Comparison of ENCODE assay signal across 23 cellular contexts in genomic region chr3:101639280-101639963, GRCh38. TPM values are rescaled to one million over a fixed set of nuclear protein-coding genes. Genes with fewer than 3 reads are reported as not detected.
DNase-seq lines count a peak whose midpoint lies in the region; ATAC-seq, FAIRE-seq and TF ChIP-seq lines count a peak whose summit lies in the region.
"Had no signal": no experiment of that assay in that cellular context is flagged by ENCODE, and none has a peak within 500 bp of the region (broad histone marks: within the 10 kb centered on the region; RNA-seq: fewer than 3 reads in every experiment).

No MANE protein-coding gene starts in this region.

- intact Hi-C loops in esophagus muscularis mucosa (cut with DNase I), result no loop called here

- ATAC-seq in activated CD8-positive, alpha-beta memory T cell treated with anti-CD3 and anti-CD28 coated beads, Interleukin-2, amount 10 ng/mL, durations not matched to agents 7 days and 5 days, result no peak
- no peak for ATAC-seq in HG03108 (IDR thresholded peaks at IDR 0.05; ENCODE audit: unreplicated experiment)
- ATAC-seq: CD8-positive, alpha-beta T cell; GM12878; GM23338; HCT116 had no signal

- H3K36me3 Mint-ChIP-seq in activated CD8-positive, alpha-beta memory T cell treated with anti-CD3 and anti-CD28 coated beads, Interleukin-2, amount 10 ng/mL, durations not matched to agents 7 days and 5 days, result no peaks in the 10 kb centered on the region
- H3K36me3 Mint-ChIP-seq in progenitor cell of endocrine pancreas (ENCODE audit: insufficient read depth), result peaks cover 2% of the 10 kb centered on the region
- H3K36me3 Mint-ChIP-seq: CD4-positive, CD25-positive, alpha-beta regulatory T cell; CD8-positive, alpha-beta T cell had no signal

- no peak for FAIRE-seq in GM12892 (lab: Jason Lieb, UNC)
- FAIRE-seq: A204.1, D721Med, GM12878, GM18507 had no signal

- no peak overlapping the region for H3K4me3 ChIP-seq in esophagus muscularis mucosa
- H3K4me3 ChIP-seq: BLaER1, GM12878, GM23338 had no signal

- no peaks in the 10 kb centered on the region for H3K9me3 ChIP-seq in esophagus muscularis mucosa
- H3K9me3 ChIP-seq: BLaER1 had no signal

- no CpG with 5 or more reads among the region's 18 CpGs for WGBS in esophagus muscularis mucosa

- H3K4me3 Mint-ChIP-seq in activated CD8-positive, alpha-beta memory T cell treated with anti-CD3 and anti-CD28 coated beads, Interleukin-2, amount 10 ng/mL, durations not matched to agents 7 days and 5 days, result no peak overlapping the region
- no peak overlapping the region for H3K4me3 Mint-ChIP-seq in progenitor cell of endocrine pancreas (ENCODE audit: low read depth)
- H3K4me3 Mint-ChIP-seq: B cell; CD4-positive, CD25-positive, alpha-beta regulatory T cell; CD8-positive, alpha-beta T cell; GM23338; H9 had no signal

- H3K4me1 ChIP-seq in esophagus muscularis mucosa, result no peaks in the 10 kb centered on the region

- no peak for TF ChIP-seq POLR2A in esophagus muscularis mucosa (IDR thresholded peaks at IDR 0.05; ENCODE audit: low read depth)
- TF ChIP-seq POLR2A in GM12892 (IDR thresholded peaks at IDR 0.05; ENCODE audit: low read depth, low read length), result no peak

- H3K27me3 Mint-ChIP-seq in activated CD8-positive, alpha-beta memory T cell treated with anti-CD3 and anti-CD28 coated beads, Interleukin-2, amount 10 ng/mL, durations not matched to agents 7 days and 5 days, result no peaks in the 10 kb centered on the region
- peaks cover 7% of the 10 kb centered on the region for H3K27me3 Mint-ChIP-seq in progenitor cell of endocrine pancreas
- H3K27me3 Mint-ChIP-seq: B cell; CD4-positive, CD25-positive, alpha-beta regulatory T cell had no signal

- no peaks in the 10 kb centered on the region for H3K36me3 ChIP-seq in esophagus muscularis mucosa
- H3K36me3 ChIP-seq: BLaER1 had no signal

- no peak overlapping the region for H3K27ac Mint-ChIP-seq in activated CD8-positive, alpha-beta memory T cell treated with anti-CD3 and anti-CD28 coated beads, Interleukin-2, amount 10 ng/mL, durations not matched to agents 7 days and 5 days
- H3K27ac Mint-ChIP-seq in progenitor cell of endocrine pancreas, result peak overlapping the region; percentile 64
- H3K27ac Mint-ChIP-seq: B cell; CD4-positive, CD25-positive, alpha-beta regulatory T cell; CD8-positive, alpha-beta T cell; GM23338; H9 had no signal

- H3K27ac ChIP-seq in esophagus muscularis mucosa (replicated peaks in 1 of 4), result no peak overlapping the region
- H3K27ac ChIP-seq: 22Rv1, BLaER1, C4-2B had no signal

- H3K9me3 Mint-ChIP-seq in activated CD8-positive, alpha-beta memory T cell treated with anti-CD3 and anti-CD28 coated beads, Interleukin-2, amount 10 ng/mL, durations not matched to agents 7 days and 5 days (ENCODE audit: low read depth), result no peaks in the 10 kb centered on the region
- no peaks in the 10 kb centered on the region for H3K9me3 Mint-ChIP-seq in progenitor cell of endocrine pancreas (ENCODE audit: low read depth)
- H3K9me3 Mint-ChIP-seq: CD8-positive, alpha-beta T cell; GM23338; H9 had no signal

- CTCF ChIA-PET in activated CD8-positive, alpha-beta memory T cell treated with anti-CD3 and anti-CD28 coated beads, Interleukin-2, amount 10 ng/mL, durations not matched to agents 7 days and 5 days (lab: Charles Lee), result interaction anchor here (1.1 kb wide), 1 partner anchor 566 kb away, joined by 3 read pairs; no protein-coding TSS in a partner anchor

- peaks cover 16% of the 10 kb centered on the region for H3K4me1 Mint-ChIP-seq in activated CD8-positive, alpha-beta memory T cell treated with anti-CD3 and anti-CD28 coated beads, Interleukin-2, amount 10 ng/mL, durations not matched to agents 7 days and 5 days
- peaks cover 23% of the 10 kb centered on the region for H3K4me1 Mint-ChIP-seq in progenitor cell of endocrine pancreas (ENCODE audit: low read depth)

- no peaks in the 10 kb centered on the region for H3K27me3 ChIP-seq in esophagus muscularis mucosa
- H3K27me3 ChIP-seq: BLaER1 had no signal

- no peak for TF ChIP-seq EP300 in esophagus muscularis mucosa (IDR thresholded peaks at IDR 0.05)

- peak; percentile 32 for DNase-seq in activated CD8-positive, alpha-beta memory T cell treated with anti-CD3 and anti-CD28 coated beads for 24 hours
- no peak for DNase-seq in activated CD8-positive, alpha-beta memory T cell treated with anti-CD3 and anti-CD28 coated beads, Interleukin-2, amount 10 ng/mL, durations not matched to agents 7 days and 5 days
- DNase-seq in esophagus muscularis mucosa (ENCODE audit: extremely low spot score) (peak; percentile 86), progenitor cell of endocrine pancreas (ENCODE audit: low spot score, unreplicated experiment) (no peak), GM12892 (ENCODE audit: insufficient read length) (no peak)
- DNase-seq: CD4-positive, CD25-positive, alpha-beta regulatory T cell; DMS 273 treated with DMSO at 0.1 percent for 48 hours; DMS79; EL; GDM1; H9 had no signal

- TF ChIP-seq CTCF in esophagus muscularis mucosa (IDR thresholded peaks at IDR 0.05), result no peak
- no peak for TF ChIP-seq CTCF in progenitor cell of endocrine pancreas (IDR thresholded peaks at IDR 0.05; ENCODE audit: unreplicated experiment)

RNA-seq across cellular contexts. Expression of gene ZBTB11, which starts 37.5 kb away (rescaled TPM):
- total RNA-seq in activated CD8-positive, alpha-beta memory T cell treated with anti-CD3 and anti-CD28 coated beads, Interleukin-2, amount 10 ng/mL, durations not matched to agents 7 days and 5 days, result 10 to 100 TPM; 30.3 to 31.3 TPM
- total RNA-seq in esophagus muscularis mucosa (10 to 100 TPM; 15.3 to 20.8 (median 16.9) TPM), progenitor cell of endocrine pancreas (17.8 and 18.8 TPM in 2 replicates)
- 12.0 TPM for polyA plus RNA-seq in GM12892 (2012; ENCODE audit: missing spikeins)

RNA-seq across cellular contexts. Expression of gene RPL24, which starts 47.1 kb away (rescaled TPM):
- total RNA-seq in activated CD8-positive, alpha-beta memory T cell treated with anti-CD3 and anti-CD28 coated beads, Interleukin-2, amount 10 ng/mL, durations not matched to agents 7 days and 5 days, result 1,000 to 10,000 TPM in 1 of 2 experiments, 100 to 1,000 TPM in 1; 941 to 1,094 TPM
- total RNA-seq in esophagus muscularis mucosa (1,000 to 10,000 TPM; 1,560 to 1,805 (median 1,727) TPM), progenitor cell of endocrine pancreas (1,063 and 1,124 TPM in 2 replicates)
- polyA plus RNA-seq in GM12892 (2012; ENCODE audit: missing spikeins), result 4,422 TPM

Comparison
In these comparisons a context has a peak if more than half of its experiments do, and no peak if none do; other contexts are left out.
1. DNase-seq: peak in activated CD8-positive, alpha-beta memory T cell treated with anti-CD3 and anti-CD28 coated beads for 24 hours (single experiment) and esophagus muscularis mucosa (single experiment); none in activated CD8-positive, alpha-beta memory T cell treated with anti-CD3 and anti-CD28 coated beads, Interleukin-2, amount 10 ng/mL, durations not matched to agents 7 days and 5 days (single experiment), progenitor cell of endocrine pancreas (single experiment) and GM12892 (single experiment).